In genomic region chr14:30443368-30444007, GRCh38 we compare ENCODE assay signal across 9 cellular contexts.
DNase-seq lines count a peak whose midpoint lies in the region; ATAC-seq and TF ChIP-seq lines count a peak whose summit lies in the region.
"Had no signal": no experiment of that assay in that cellular context is flagged by ENCODE, and none has a peak within 500 bp of the region (broad histone marks: within the 10 kb centered on the region; RNA-seq: fewer than 3 reads in every experiment).

No MANE protein-coding gene starts in this region.

- no peak overlapping the region for H3K23ac ChIP-seq in mesendoderm (ENCODE audit: low read length)

- H2BK120ac ChIP-seq in mesendoderm (ENCODE audit: low read depth, low read length), result no peak overlapping the region

- no peaks in the 10 kb centered on the region for H3K4me1 ChIP-seq in mesendoderm (ENCODE audit: control insufficient read depth, low read depth, low read length)
- H3K4me1 ChIP-seq: BLaER1 had no signal

- no peaks in the 10 kb centered on the region for H3K79me1 ChIP-seq in mesendoderm (ENCODE audit: low read length)

- H3K4me3 ChIP-seq in astrocyte of the cerebellum (ENCODE audit: low read depth, low read length), result no peak overlapping the region
- no peak overlapping the region for H3K4me3 ChIP-seq in mesendoderm (ENCODE audit: low read length)
- H3K4me3 ChIP-seq: BLaER1 had no signal

- peak; percentile 66 for TF ChIP-seq CTCF in astrocyte of the cerebellum (IDR thresholded peaks at IDR 0.05; ENCODE audit: low read depth, low read length, missing control alignments)

- no peaks in the 10 kb centered on the region for H3K36me3 ChIP-seq in mesendoderm (ENCODE audit: control insufficient read depth, insufficient read depth, low read length)
- H3K36me3 ChIP-seq: BLaER1 had no signal

- no peaks in the 10 kb centered on the region for H3K79me2 ChIP-seq in mesendoderm (ENCODE audit: control insufficient read depth, insufficient read depth, low read length)

- no peak overlapping the region for H3K4ac ChIP-seq in mesendoderm (ENCODE audit: low read depth, low read length)

- H3K56ac ChIP-seq in mesendoderm (ENCODE audit: low read length), result no peak overlapping the region

- WGBS in mesendoderm (ENCODE audit: extremely low coverage, insufficient coverage, low lambda C conversion rate), result 100% methylated on average over 2 of the region's 7 CpGs

- no peak overlapping the region for H4K8ac ChIP-seq in mesendoderm (ENCODE audit: low read depth, low read length)

- no peak overlapping the region for H3K4me2 ChIP-seq in mesendoderm (ENCODE audit: low read length)
- H3K4me2 ChIP-seq: BLaER1 had no signal

- H2AK5ac ChIP-seq in mesendoderm (ENCODE audit: low read length), result no peak overlapping the region

- no peak overlapping the region for H2BK15ac ChIP-seq in mesendoderm (replicated peaks; ENCODE audit: low read depth)

- no peaks in the 10 kb centered on the region for H3K27me3 ChIP-seq in mesendoderm (ENCODE audit: insufficient read depth, low read length, poor library complexity)
- H3K27me3 ChIP-seq: BLaER1 had no signal

- in situ Hi-C loops in astrocyte of the cerebellum (cut with HindIII; ENCODE audit: low sequenced_read_pairs), result no loop called here

- no peak overlapping the region for H2BK5ac ChIP-seq in mesendoderm (ENCODE audit: low read length)

- no peak overlapping the region for H3K18ac ChIP-seq in mesendoderm (ENCODE audit: low read length)

- ATAC-seq in GM19397 (IDR thresholded peaks at IDR 0.05; ENCODE audit: unreplicated experiment) (no peak), HG03045 (IDR thresholded peaks at IDR 0.05; ENCODE audit: unreplicated experiment) (no peak), GM21447 (IDR thresholded peaks at IDR 0.05; ENCODE audit: unreplicated experiment) (no peak)

- H4K5ac ChIP-seq in mesendoderm (ENCODE audit: low read length), result no peak overlapping the region

- peak; percentile 49 for DNase-seq in NCI-H2196 (lab: John Stamatoyannopoulos, UW; ENCODE audit: unreplicated experiment)
- DNase-seq in NCI-H2196 treated with DMSO at 0.1 percent for 48 hours (lab: John Stamatoyannopoulos, UW; ENCODE audit: unreplicated experiment), result no peak
- DNase-seq in NCI-H1436 (lab: John Stamatoyannopoulos, UW), result peak; percentile 76
- DNase-seq in astrocyte of the cerebellum (ENCODE audit: low read depth), result peak; percentile 48
- peak; percentile 58 for DNase-seq in mesendoderm

- H3K9ac ChIP-seq in mesendoderm (ENCODE audit: low read length), result no peak overlapping the region
- H3K9ac ChIP-seq: BLaER1 had no signal

- no peak overlapping the region for H3K27ac ChIP-seq in mesendoderm (ENCODE audit: low read depth, low read length)
- H3K27ac ChIP-seq: BLaER1 had no signal
